28 cellular contexts compared by ENCODE assay signal in genomic region chr1:163565171-163565570, GRCh38.
A peak's percentile ranks its signal among the peaks of the same experiment; 100 is the strongest.
DNase-seq lines count a peak whose midpoint lies in the region; ATAC-seq and TF ChIP-seq lines count a peak whose summit lies in the region.
"Had no signal": no experiment of that assay in that cellular context is flagged by ENCODE, and none has a peak within 500 bp of the region (broad histone marks: within the 10 kb centered on the region; RNA-seq: fewer than 3 reads in every experiment).

No MANE protein-coding gene starts in this region.

- H3K27ac Mint-ChIP-seq in WTC11 (peak overlapping the region; percentile 97), mesothelial cell of epicardium (peak overlapping the region; percentile 96)
- no peak overlapping the region for H3K27ac Mint-ChIP-seq in activated T-cell treated with anti-CD3 and anti-CD28 coated beads, Interleukin-2, amount 50 U/mL, for 24 hours
- H3K27ac Mint-ChIP-seq: activated B cell treated with CpG ODN at 0.5 μM for 24 hours; activated naive CD8-positive, alpha-beta T cell treated with anti-CD3 and anti-CD28 coated beads, Interleukin-2, amount 10 ng/mL, durations not matched to agents 7 days and 5 days; activated T-helper 2 cell treated with anti-CD3 and anti-CD28 coated beads, Interferon-gamma antibody, Interleukin-2, Interleukin-4, amounts not matched to agents 10 μg/mL and 5 μg/mL and 100 μg/mL, durations not matched to agents 14 hours and 24 hours and 36 hours; CD8-positive, alpha-beta T cell; effector memory CD8-positive, alpha-beta T cell; stimulated activated naive CD8-positive, alpha-beta T cell treated with anti-CD3 and anti-CD28 coated beads, Interleukin-15, Interleukin-2, amounts not matched to agents 100 ng/mL and 50 ng/mL, for 24 hours had no signal

- no peak overlapping the region for H2AFZ ChIP-seq in MM.1S (ENCODE audit: low read length)

- no peak for TF ChIP-seq CTCF in MM.1S (IDR thresholded peaks at IDR 0.05; ENCODE audit: low read length)
- no peak for TF ChIP-seq CTCF in WTC11 (IDR thresholded peaks at IDR 0.05)
- TF ChIP-seq CTCF in mesothelial cell of epicardium (IDR thresholded peaks at IDR 0.05; ENCODE audit: unreplicated experiment), result no peak

- H3K4me1 Mint-ChIP-seq in WTC11 (peaks cover 61% of the 10 kb centered on the region), mesothelial cell of epicardium (peaks cover 33% of the 10 kb centered on the region)
- no peaks in the 10 kb centered on the region for H3K4me1 Mint-ChIP-seq in activated T-cell treated with anti-CD3 and anti-CD28 coated beads, Interleukin-2, amount 50 U/mL, for 24 hours (ENCODE audit: low read depth)
- H3K4me1 Mint-ChIP-seq: activated B cell treated with CpG ODN at 0.5 μM for 24 hours; activated naive CD8-positive, alpha-beta T cell treated with anti-CD3 and anti-CD28 coated beads, Interleukin-2, amount 10 ng/mL, durations not matched to agents 7 days and 5 days had no signal

- ATAC-seq in WTC11 (no peak), GM19351 (IDR thresholded peaks at IDR 0.05; ENCODE audit: unreplicated experiment) (no peak), HG03521 (IDR thresholded peaks at IDR 0.05; ENCODE audit: unreplicated experiment) (no peak)
- ATAC-seq: CD8-positive, alpha-beta T cell; effector memory CD8-positive, alpha-beta T cell; gastrocnemius medialis; HepG2; lower lobe of right lung had no signal

- DNase-seq in MM.1S (peak; percentile 14), WTC11 (ENCODE audit: low spot score) (no peak), mesothelial cell of epicardium (ENCODE audit: low spot score in 2 of 2, unreplicated experiment in 2 of 2) (no peak)
- DNase-seq in activated naive CD4-positive, alpha-beta T cell treated with anti-CD3 and anti-CD28 coated beads, Interleukin-2, amount 50 U/mL, for 16 hours, result no peak
- no peak for DNase-seq in activated T-cell treated with anti-CD3 and anti-CD28 coated beads, Interleukin-2, amount 50 U/mL, for 24 hours
- DNase-seq: activated B cell treated with CpG ODN at 0.5 μM for 24 hours; activated CD4-positive, alpha-beta T cell treated with anti-CD3 and anti-CD28 coated beads, Interleukin-2, amount 50 U/mL, for 4 hours; activated CD8-positive, alpha-beta memory T cell treated with anti-CD3 and anti-CD28 coated beads, Interleukin-2, amount 50 U/mL, for 4 hours; activated naive CD8-positive, alpha-beta T cell treated with anti-CD3 and anti-CD28 coated beads, Interleukin-2, amount 10 ng/mL, durations not matched to agents 7 days and 5 days; brain microvascular endothelial cell; CD8-positive, alpha-beta T cell; effector memory CD8-positive, alpha-beta T cell; esophagus squamous epithelium; gastrocnemius medialis; GF-D8; kidney; lower lobe of right lung; NCI-H1436 treated with DMSO at 0.1 percent for 48 hours; NCI-H226; stimulated activated CD4-positive, alpha-beta T cell treated with anti-CD3 and anti-CD28 coated beads, Interleukin-12 subunit alpha, Interleukin-12 subunit beta, amount 100 ng/mL, for 4 hours; tibial artery had no signal

- peaks cover 46% of the 10 kb centered on the region for H3K4me1 ChIP-seq in HUES48 (ENCODE audit: control insufficient read depth, insufficient read depth, low read length)
- no peaks in the 10 kb centered on the region for H3K4me1 ChIP-seq in MM.1S (ENCODE audit: low read length)
- H3K4me1 ChIP-seq: esophagus squamous epithelium, gastrocnemius medialis, lower lobe of right lung, right atrium auricular region, tibial artery had no signal

- H3K9me3 ChIP-seq in HUES48 (ENCODE audit: control insufficient read depth, insufficient read depth, low read length), result no peaks in the 10 kb centered on the region
- no peaks in the 10 kb centered on the region for H3K9me3 ChIP-seq in MM.1S (replicated peaks; ENCODE audit: insufficient read depth, low read length)
- H3K9me3 ChIP-seq: esophagus squamous epithelium, gastrocnemius medialis, lower lobe of right lung, right atrium auricular region, tibial artery had no signal

- H3K4me3 Mint-ChIP-seq in WTC11 (no peak overlapping the region), mesothelial cell of epicardium (no peak overlapping the region)
- H3K4me3 Mint-ChIP-seq in activated T-cell treated with anti-CD3 and anti-CD28 coated beads, Interleukin-2, amount 50 U/mL, for 24 hours, result no peak overlapping the region
- H3K4me3 Mint-ChIP-seq: activated B cell treated with CpG ODN at 0.5 μM for 24 hours; activated naive CD8-positive, alpha-beta T cell treated with anti-CD3 and anti-CD28 coated beads, Interleukin-2, amount 10 ng/mL, durations not matched to agents 7 days and 5 days; CD8-positive, alpha-beta T cell; effector memory CD8-positive, alpha-beta T cell; stimulated activated naive CD8-positive, alpha-beta T cell treated with anti-CD3 and anti-CD28 coated beads, Interleukin-15, Interleukin-2, amounts not matched to agents 100 ng/mL and 50 ng/mL, for 24 hours had no signal

- H3K4me3 ChIP-seq in HUES48 (ENCODE audit: low read depth, low read length) (no peak overlapping the region), MM.1S (ENCODE audit: low read length) (no peak overlapping the region)
- H3K4me3 ChIP-seq: esophagus squamous epithelium, gastrocnemius medialis, lower lobe of right lung, right atrium auricular region, tibial artery had no signal

- H3K9ac ChIP-seq in HUES48 (ENCODE audit: low read depth, low read length), result no peak overlapping the region
- no peak overlapping the region for H3K9ac ChIP-seq in MM.1S (ENCODE audit: low read length)

- no peak overlapping the region for H3K4me2 ChIP-seq in MM.1S (ENCODE audit: low read depth, low read length)

- H3F3A ChIP-seq in MM.1S (ENCODE audit: insufficient read depth, low read length), result no peaks in the 10 kb centered on the region

- H3K36me3 Mint-ChIP-seq in WTC11 (peaks cover 4% of the 10 kb centered on the region), mesothelial cell of epicardium (no peaks in the 10 kb centered on the region)
- H3K36me3 Mint-ChIP-seq in activated T-cell treated with anti-CD3 and anti-CD28 coated beads, Interleukin-2, amount 50 U/mL, for 24 hours (ENCODE audit: low read depth), result no peaks in the 10 kb centered on the region
- H3K36me3 Mint-ChIP-seq: activated naive CD8-positive, alpha-beta T cell treated with anti-CD3 and anti-CD28 coated beads, Interleukin-2, amount 10 ng/mL, durations not matched to agents 7 days and 5 days; CD8-positive, alpha-beta T cell had no signal

- peaks cover 4% of the 10 kb centered on the region for H3K9me3 Mint-ChIP-seq in WTC11
- H3K9me3 Mint-ChIP-seq in mesothelial cell of epicardium, result no peaks in the 10 kb centered on the region
- H3K9me3 Mint-ChIP-seq in activated T-cell treated with anti-CD3 and anti-CD28 coated beads, Interleukin-2, amount 50 U/mL, for 24 hours, result no peaks in the 10 kb centered on the region
- H3K9me3 Mint-ChIP-seq: activated B cell treated with CpG ODN at 0.5 μM for 24 hours; activated T-helper 2 cell treated with anti-CD3 and anti-CD28 coated beads, Interferon-gamma antibody, Interleukin-2, Interleukin-4, amounts not matched to agents 10 μg/mL and 5 μg/mL and 100 μg/mL, durations not matched to agents 14 hours and 24 hours and 36 hours; CD8-positive, alpha-beta T cell; stimulated activated naive CD8-positive, alpha-beta T cell treated with anti-CD3 and anti-CD28 coated beads, Interleukin-15, Interleukin-2, amounts not matched to agents 100 ng/mL and 50 ng/mL, for 24 hours had no signal

- H3K27ac ChIP-seq in HUES48 (ENCODE audit: low read depth, low read length), result peak overlapping the region; percentile 80
- no peak overlapping the region for H3K27ac ChIP-seq in MM.1S (ENCODE audit: low read length)
- H3K27ac ChIP-seq: brain microvascular endothelial cell, esophagus squamous epithelium, gastrocnemius medialis, lower lobe of right lung, right atrium auricular region, tibial artery had no signal

- no peaks in the 10 kb centered on the region for H3K36me3 ChIP-seq in HUES48 (ENCODE audit: control insufficient read depth, insufficient read depth, low read length)
- H3K36me3 ChIP-seq in MM.1S (replicated peaks; ENCODE audit: insufficient read depth, low read length), result no peaks in the 10 kb centered on the region
- H3K36me3 ChIP-seq: brain microvascular endothelial cell, esophagus squamous epithelium, gastrocnemius medialis, lower lobe of right lung, right atrium auricular region, tibial artery had no signal

- no peaks in the 10 kb centered on the region for H3K79me2 ChIP-seq in MM.1S (ENCODE audit: low read length)

- POLR2A ChIA-PET in WTC11 (lab: Charles Lee), result no interaction called here

- H3K9me2 ChIP-seq in MM.1S (replicated peaks; ENCODE audit: insufficient read depth, low read length), result no peaks in the 10 kb centered on the region

- H4K20me1 ChIP-seq in MM.1S (ENCODE audit: insufficient read depth, low read length), result no peaks in the 10 kb centered on the region

- H3K27me3 ChIP-seq in HUES48 (ENCODE audit: control insufficient read depth, insufficient read depth, low read length), result peaks cover 7% of the 10 kb centered on the region; the same call in 1 of the 2 replicates
- no peaks in the 10 kb centered on the region for H3K27me3 ChIP-seq in MM.1S (replicated peaks; ENCODE audit: insufficient read depth, low read length)
- H3K27me3 ChIP-seq: brain microvascular endothelial cell, esophagus squamous epithelium, gastrocnemius medialis, right atrium auricular region, tibial artery had no signal

- CTCF ChIA-PET in WTC11 (lab: Charles Lee), result no interaction called here

- no peaks in the 10 kb centered on the region for H3K27me3 Mint-ChIP-seq in WTC11 (ENCODE audit: low read depth)
- H3K27me3 Mint-ChIP-seq in mesothelial cell of epicardium (ENCODE audit: low read depth), result no peaks in the 10 kb centered on the region
- no peaks in the 10 kb centered on the region for H3K27me3 Mint-ChIP-seq in activated T-cell treated with anti-CD3 and anti-CD28 coated beads, Interleukin-2, amount 50 U/mL, for 24 hours
- H3K27me3 Mint-ChIP-seq: activated B cell treated with CpG ODN at 0.5 μM for 24 hours; activated naive CD8-positive, alpha-beta T cell treated with anti-CD3 and anti-CD28 coated beads, Interleukin-2, amount 10 ng/mL, durations not matched to agents 7 days and 5 days; effector memory CD8-positive, alpha-beta T cell; stimulated activated naive CD8-positive, alpha-beta T cell treated with anti-CD3 and anti-CD28 coated beads, Interleukin-15, Interleukin-2, amounts not matched to agents 100 ng/mL and 50 ng/mL, for 24 hours had no signal

TF ChIP-seq in WTC11, 78 proteins besides CTCF, POLR2A, EP300 and RAD21 (continues in another document):
- TF ChIP-seq SMAD3 (CRISPR knock-in tag; IDR thresholded peaks at IDR 0.05; ENCODE audit: borderline replicate concordance) (no peak), NR2C2 (CRISPR knock-in tag; IDR thresholded peaks at IDR 0.05) (no peak)
